ENCODE assay signal across 10 cellular contexts in the genomic region with DNA sequence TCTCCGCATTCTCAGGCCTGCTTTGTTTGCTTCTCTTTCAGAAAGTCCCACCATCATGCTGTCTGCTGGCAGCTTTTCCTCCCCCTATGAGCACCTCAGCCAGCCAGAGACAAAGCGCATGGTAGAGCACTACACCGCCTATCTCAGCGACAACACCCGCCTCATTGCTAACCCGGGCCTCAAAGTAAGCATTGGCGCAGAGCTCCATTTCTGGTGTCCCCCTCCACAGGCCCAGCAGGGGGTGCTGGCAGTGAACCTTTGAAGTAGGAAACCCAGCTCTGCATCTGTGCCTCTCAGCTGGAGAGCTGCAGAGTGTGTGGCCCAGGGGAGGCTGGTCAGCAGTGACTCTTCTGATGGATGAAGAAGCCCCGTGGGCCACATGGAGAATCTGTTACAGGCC.
DNase-seq lines count a peak whose midpoint lies in the region; ATAC-seq, FAIRE-seq and TF ChIP-seq lines count a peak whose summit lies in the region.
"Had no signal": no experiment of that assay in that cellular context is flagged by ENCODE, and none has a peak within 500 bp of the region (broad histone marks: within the 10 kb centered on the region; RNA-seq: fewer than 3 reads in every experiment).

No MANE protein-coding gene starts in this region.

- no peak overlapping the region for H2AFZ ChIP-seq in H1 (ENCODE audit: low read length)

- H2AK5ac ChIP-seq in H1 (ENCODE audit: low read depth, low read length), result no peak overlapping the region

- CTCF ChIA-PET in A549 (lab: Yijun Ruan, JAX), result interaction anchor here (1.1 to 1.8 kb wide), 2 partner anchors 12 to 38 kb away, joined by 4 to 8 read pairs; no protein-coding TSS in a partner anchor
- CTCF ChIA-PET in GM10248 (lab: Yijun Ruan, JAX), result interaction anchor here (1.4 to 5.7 kb wide), 3 partner anchors 12 to 27 kb away, joined by 3 to 45 read pairs (median 4); no protein-coding TSS in a partner anchor
- CTCF ChIA-PET in H1 (lab: Charles Lee; ENCODE audit: partially characterized antibody), result interaction anchor here (0.8 to 8.6 kb wide), 7 partner anchors 9 to 283 kb away, joined by 3 to 72 read pairs (median 3); no protein-coding TSS in a partner anchor

- 83% methylated on average over 6 of the region's 8 CpGs for whole genome bisulfite sequencing in A549 (ENCODE audit: missing lambda C conversion rate)
- 89% methylated on average over 8 of the region's 8 CpGs; no CpG with 5 or more reads in 1 of the 2 experiments for WGBS in H1 (ENCODE audit: extremely low coverage in 1 of 2, insufficient coverage in 1 of 2, insufficient read length in 1 of 2, insufficient replicate concordance in 2 of 2, low coverage in 1 of 2, low lambda C conversion rate in 2 of 2, missing lambda C conversion rate in 1 of 2), 2 experiments

- no peak overlapping the region for H2BK12ac ChIP-seq in H1 (ENCODE audit: low read depth, low read length)

- TF ChIP-seq POLR2A in A549 (IDR thresholded peaks at IDR 0.05; ENCODE audit: low read length), result no peak
- no peak for TF ChIP-seq POLR2A in H1 (IDR thresholded peaks at IDR 0.05; ENCODE audit: control extremely low read depth in 1 of 2, low read depth in 2 of 2, low read length in 2 of 2)

- no peak overlapping the region for H3K18ac ChIP-seq in H1 (ENCODE audit: extremely low read depth, low read length)

- H4K8ac ChIP-seq in H1 (ENCODE audit: extremely low read depth, insufficient read depth, low read length), result no peak overlapping the region

- no peak overlapping the region for H3K9ac ChIP-seq in H1 (replicated peaks in 1 of 4; ENCODE audit: extremely low read depth in 1 of 4, low read depth in 3 of 4, low read length in 3 of 4)

- no peak overlapping the region for H2BK20ac ChIP-seq in H1 (ENCODE audit: low read length)

- H3K23me2 ChIP-seq in H1 (ENCODE audit: low read depth, low read length), result no peaks in the 10 kb centered on the region

- no peaks in the 10 kb centered on the region for H3K27me3 ChIP-seq in H1 (replicated peaks in 1 of 4; ENCODE audit: control insufficient read depth in 3 of 4, extremely low read depth in 1 of 4, insufficient read depth in 3 of 4, low read length in 3 of 4)

- H2BK5ac ChIP-seq in H1 (ENCODE audit: low read depth, low read length), result peak overlapping the region; percentile 17; the same call in 1 of the 2 replicates

- no peak for TF ChIP-seq EP300 in A549 (IDR thresholded peaks at IDR 0.05)
- TF ChIP-seq EP300 in H1 (IDR thresholded peaks at IDR 0.05; ENCODE audit: borderline replicate concordance in 1 of 2, low read depth in 2 of 2, low read length in 2 of 2), result no peak

- H4K5ac ChIP-seq in H1 (ENCODE audit: insufficient read length, low read depth, low read length), result no peak overlapping the region

- H3K4me2 ChIP-seq in A549, result no peak overlapping the region
- H3K4me2 ChIP-seq in H1 (ENCODE audit: insufficient read depth in 1 of 2, low read depth in 2 of 2, low read length in 2 of 2), result no peak overlapping the region

- H3K4me1 ChIP-seq in A549, result no peaks in the 10 kb centered on the region
- peaks cover 0 to 2% (median 0%) of the 10 kb centered on the region in 4 experiments; a peak in 1 of 7 replicates for H3K4me1 ChIP-seq in H1 (replicated peaks in 1 of 4; ENCODE audit: control insufficient read depth in 3 of 4, insufficient read depth in 4 of 4, low read length in 3 of 4)

- H3K4me3 ChIP-seq in A549 (no peak overlapping the region), H1 (ENCODE audit: extremely low read depth in 1 of 4, insufficient read depth in 2 of 4, low read depth in 3 of 4, low read length in 4 of 4) (no peak overlapping the region)
- H3K4me3 ChIP-seq: lung had no signal

- no peak overlapping the region for H3K27ac ChIP-seq in A549
- no peak overlapping the region for H3K27ac ChIP-seq in H1 (ENCODE audit: low read depth, low read length)

- H4K20me1 ChIP-seq in H1 (replicated peaks in 1 of 2; ENCODE audit: control insufficient read depth in 1 of 2, insufficient read depth in 2 of 2, low read length in 2 of 2), result peaks cover 0 to 2% of the 10 kb centered on the region in 2 experiments

- peak; percentile 20 to 24 for DNase-seq in A549 (ENCODE audit: low read depth in 1 of 2, low spot score in 1 of 2)
- DNase-seq in GM10248 (ENCODE audit: extremely low spot score), result peak; percentile 10
- peak; percentile 9 for DNase-seq in NCI-H526 treated with DMSO at 0.1 percent for 48 hours (lab: John Stamatoyannopoulos, UW)
- peak in 1 of 2 experiments; percentile 52 for DNase-seq in H1 (ENCODE audit: low read depth in 1 of 2, low spot score in 2 of 2)
- DNase-seq in NCI-H774 (lab: John Stamatoyannopoulos, UW), result no peak
- no peak for DNase-seq in LoVo (ENCODE audit: low spot score)
- no peak for DNase-seq in middle frontal gyrus (ENCODE audit: extremely low spot score, low spot score)

- H2BK120ac ChIP-seq in H1 (replicated peaks; ENCODE audit: low read depth, low read length), result no peak overlapping the region

- TF ChIP-seq CTCF in A549 (IDR thresholded peaks at IDR 0.05) (no peak), GM10248 (IDR thresholded peaks at IDR 0.05; ENCODE audit: control extremely low read depth, extremely low read depth, low read depth, missing control alignments) (no peak), H1 (IDR thresholded peaks at IDR 0.05; ENCODE audit: control extremely low read depth in 1 of 3, insufficient read depth in 1 of 3, low read depth in 1 of 3, low read length in 3 of 3) (peak; percentile 8 to 30 (median 15); a peak in 3 of 4 replicates)

- no peak overlapping the region for H3K14ac ChIP-seq in H1 (ENCODE audit: insufficient read length)

- H3K23ac ChIP-seq in H1 (ENCODE audit: insufficient read length), result no peak overlapping the region

- H3K4ac ChIP-seq in H1 (replicated peaks; ENCODE audit: insufficient read length, low read depth, low read length), result no peak overlapping the region

- no peak for FAIRE-seq in A549 (lab: Jason Lieb, UNC)
- no peak for FAIRE-seq in H1 (lab: Jason Lieb, UNC)
- FAIRE-seq: colon had no signal

- H4K91ac ChIP-seq in H1 (replicated peaks; ENCODE audit: insufficient read length, low read length), result no peak overlapping the region

- no peak overlapping the region for H2BK15ac ChIP-seq in H1 (ENCODE audit: low read length)

- peaks cover 5 to 91% (median 38%) of the 10 kb centered on the region in 4 experiments for H3K36me3 ChIP-seq in H1 (ENCODE audit: control insufficient read depth in 2 of 4, insufficient read depth in 4 of 4, low read length in 3 of 4)

- no peaks in the 10 kb centered on the region for H3K9me3 ChIP-seq in A549
- H3K9me3 ChIP-seq in H1 (ENCODE audit: insufficient read depth in 2 of 2, low read depth in 1 of 2, low read length in 1 of 2), result no peaks in the 10 kb centered on the region

- no peak overlapping the region for H3K56ac ChIP-seq in H1 (replicated peaks; ENCODE audit: insufficient read length, low read depth, low read length)

- ATAC-seq in A549 (peak; percentile 59 to 76; a peak in 4 of 6 replicates), GM18873 (IDR thresholded peaks at IDR 0.05; ENCODE audit: low FRiP score, unreplicated experiment) (no peak)

- TF ChIP-seq RAD21 in A549 (conservative IDR thresholded peaks at IDR 0.05 in 1 of 2, IDR thresholded peaks at IDR 0.05 in 1 of 2) (peak in 1 of 2 experiments; percentile 27; a peak in 1 of 5 replicates), H1 (IDR thresholded peaks at IDR 0.05 in 1 of 2, conservative IDR thresholded peaks at IDR 0.05 in 1 of 2; ENCODE audit: low read depth in 2 of 2, low read length in 2 of 2) (peak in 1 of 2 experiments; percentile 22; a peak in 1 of 4 replicates)

- no peaks in the 10 kb centered on the region for H3K79me2 ChIP-seq in H1 (ENCODE audit: control insufficient read depth in 1 of 2, insufficient read depth in 2 of 2, low read length in 2 of 2)

- POLR2A ChIA-PET in A549 (lab: Yijun Ruan, JAX) (no interaction called here), GM10248 (lab: Yijun Ruan, JAX) (no interaction called here), H1 (lab: Charles Lee; ENCODE audit: partially characterized antibody) (no interaction called here)

- no peaks in the 10 kb centered on the region for H3K79me1 ChIP-seq in H1 (ENCODE audit: low read depth, low read length)

TF ChIP-seq in A549, 52 proteins besides CTCF, POLR2A, EP300 and RAD21:
- no peak for TF ChIP-seq FOXS1 (CRISPR knock-in tag; IDR thresholded peaks at IDR 0.05)

TF ChIP-seq in H1, 55 proteins besides CTCF, POLR2A, EP300 and RAD21 (continues in another document):
- no peak for TF ChIP-seq HDAC6 (IDR thresholded peaks at IDR 0.05; ENCODE audit: low read depth, low read length)

Comparison
In these comparisons a context has a peak if more than half of its experiments do, and no peak if none do; other contexts are left out.
1. DNase-seq: peak in A549 (2 of 2), GM10248 (single experiment) and NCI-H526 treated with DMSO at 0.1 percent for 48 hours (single experiment); none in NCI-H774 (single experiment), LoVo (single experiment) and middle frontal gyrus (single experiment).
2. CTCF ChIP-seq: peak in H1 (3 of 3); none in A549 (single experiment) and GM10248 (single experiment).